ENCODE assay signal across 17 cellular contexts in the genomic region with DNA sequence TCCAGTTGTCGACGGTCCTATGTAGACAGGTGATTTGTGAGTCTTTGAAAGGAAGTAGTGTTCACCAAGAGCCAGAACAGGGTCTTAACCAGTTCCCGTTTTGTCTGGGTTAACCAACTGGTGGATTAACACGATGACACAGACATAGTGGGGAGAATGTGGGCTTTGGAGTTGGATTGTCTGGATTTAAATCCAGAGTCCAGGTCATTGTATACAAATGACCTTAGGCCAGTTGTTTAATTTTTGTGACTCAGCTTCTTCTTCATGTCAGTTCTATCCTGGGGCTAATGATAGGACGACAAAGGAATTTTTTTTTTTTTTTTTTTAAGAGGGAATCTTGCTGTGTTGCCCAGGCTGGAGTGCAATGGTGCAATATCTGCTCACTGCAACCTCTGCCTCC.
"Had no signal": no experiment of that assay in that cellular context is flagged by ENCODE, and none has a peak within 500 bp of the region (broad histone marks: within the 10 kb centered on the region; RNA-seq: fewer than 3 reads in every experiment).

No MANE protein-coding gene starts in this region.

- H3K36me3 ChIP-seq: right atrium auricular region had no signal

- H3K9me3 ChIP-seq: mucosa of descending colon, right atrium auricular region, spleen had no signal

- H3K4me3 ChIP-seq: mucosa of descending colon, right atrium auricular region, spleen had no signal

- FAIRE-seq: endothelial cell of umbilical vein, frontal cortex had no signal

- ATAC-seq: activated CD8-positive, alpha-beta T cell treated with anti-CD3 and anti-CD28 coated beads for 36 hours; left lobe of liver; mucosa of descending colon; naive thymus-derived CD8-positive, alpha-beta T cell; T-cell had no signal

- H3K27ac ChIP-seq: spleen, VCaP had no signal

- DNase-seq: activated CD8-positive, alpha-beta memory T cell treated with anti-CD3 and anti-CD28 coated beads, Interleukin-2, amount 50 U/mL, for 48 hours; activated CD8-positive, alpha-beta T cell treated with anti-CD3 and anti-CD28 coated beads for 36 hours; activated naive CD8-positive, alpha-beta T cell treated with anti-CD3 and anti-CD28 coated beads, Interleukin-2, amount 10 ng/mL, durations not matched to agents 7 days and 5 days; anterior cingulate cortex; mammary epithelial cell; mucosa of descending colon; naive thymus-derived CD8-positive, alpha-beta T cell; posterior cingulate gyrus; spleen; stimulated activated CD4-positive, alpha-beta T cell treated with anti-CD3 and anti-CD28 coated beads, Interleukin-1b, Interleukin-23, amount 100 ng/mL, for 48 hours; stimulated activated naive CD4-positive, alpha-beta T cell; T-cell had no signal

- H3K27me3 ChIP-seq: right atrium auricular region, spleen had no signal
